ENCODE assay signal across 1 cellular context in the genomic region with DNA sequence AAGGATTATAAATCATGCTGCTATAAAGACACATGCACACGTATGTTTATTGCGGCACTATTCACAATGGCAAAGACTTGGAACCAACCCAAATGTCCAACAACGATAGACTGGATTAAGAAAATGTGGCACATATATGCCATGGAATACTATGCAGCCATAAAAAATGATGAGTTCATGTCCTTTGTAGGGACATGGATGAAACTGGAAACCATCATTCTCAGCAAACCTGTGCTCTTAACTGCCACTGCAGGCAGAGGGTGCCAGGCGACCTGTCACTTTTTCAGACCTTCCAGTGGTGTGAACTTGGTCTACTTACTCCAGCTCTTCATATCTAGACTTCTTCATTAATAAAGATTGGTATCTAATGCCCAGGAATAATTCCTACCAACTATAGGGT.
TF ChIP-seq lines count a peak whose summit lies in the region.

No MANE protein-coding gene starts in this region.

TF ChIP-seq in A549, 52 proteins besides CTCF, POLR2A, EP300 and RAD21:
- TF ChIP-seq HOXB13 (CRISPR knock-in tag; IDR thresholded peaks at IDR 0.05; ENCODE audit: low read depth) = 0 out of 2 replicates have a peak, but pooled peaks have one; percentile 22
